8 cellular contexts compared by ENCODE assay signal in the genomic region with DNA sequence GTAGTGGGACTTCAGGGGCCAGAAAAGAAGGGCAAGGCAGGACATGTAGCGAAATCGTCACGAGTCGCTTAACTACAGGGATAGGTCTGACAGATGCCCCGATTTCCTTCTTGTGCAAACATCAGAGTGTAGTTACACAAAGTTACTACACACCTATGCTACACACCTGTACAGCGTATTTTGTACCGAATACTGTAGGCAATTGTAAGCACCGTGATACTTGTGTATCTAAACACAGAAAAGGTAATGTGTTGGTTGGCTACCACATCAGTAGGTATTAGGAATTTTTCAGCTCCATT.
DNase-seq lines count a peak whose midpoint lies in the region; ATAC-seq and TF ChIP-seq lines count a peak whose summit lies in the region.

No MANE protein-coding gene starts in this region.

- H3K36me3 ChIP-seq in muscle layer of colon (ENCODE audit: insufficient read depth, low read length) = no peaks in the 10 kb centered on the region

- CTCF ChIA-PET in AG04449 (lab: Yijun Ruan, JAX) = interaction anchor here (1.1 to 3.6 kb wide), 10 partner anchors 9 to 557 kb away, joined by 3 to 17 read pairs (median 5); no protein-coding TSS in a partner anchor

- H3K27me3 ChIP-seq in HL-60 (ENCODE audit: insufficient read depth, poor library complexity, severe bottlenecking) = no peaks in the 10 kb centered on the region
- no peaks in the 10 kb centered on the region for H3K27me3 ChIP-seq in muscle layer of colon (ENCODE audit: control insufficient read depth in 1 of 2, insufficient read depth in 2 of 2, low read length in 2 of 2)

- DNase-seq in AG04449 (ENCODE audit: low read depth, low spot score) (no peak), HL-60 (ENCODE audit: low read depth in 1 of 2, low spot score in 1 of 2) (no peak), cardiac fibroblast (ENCODE audit: low read depth in 2 of 2) (peak in 1 of 2 donors; percentile 39), NCI-H226 (no peak), NCI-H187 (lab: John Stamatoyannopoulos, UW) (no peak), NK-92 (lab: John Stamatoyannopoulos, UW; ENCODE audit: unreplicated experiment) (no peak)

- TF ChIP-seq CTCF in AG04449 (IDR thresholded peaks at IDR 0.05; ENCODE audit: insufficient read depth, low read length, missing control alignments) = no peak
- TF ChIP-seq CTCF in HL-60 (IDR thresholded peaks at IDR 0.05; ENCODE audit: insufficient read depth, low read length) = no peak
- no peak for TF ChIP-seq CTCF in cardiac fibroblast (IDR thresholded peaks at IDR 0.05; ENCODE audit: low read depth, low read length)

- H3K27ac ChIP-seq in HL-60 (replicated peaks) = peak overlapping the region; percentile 83
- peak overlapping the region; percentile 74 for H3K27ac ChIP-seq in muscle layer of colon (ENCODE audit: low read depth, low read length)

- peaks cover 5% of the 10 kb centered on the region for H3K4me1 ChIP-seq in muscle layer of colon (ENCODE audit: insufficient read depth, low read length)

- H3K9me3 ChIP-seq in muscle layer of colon (ENCODE audit: low read length) = no peaks in the 10 kb centered on the region

- peak overlapping the region; percentile 76 for H3K9ac ChIP-seq in muscle layer of colon (ENCODE audit: low read length)

- H3K4me3 ChIP-seq in AG04449 (ENCODE audit: low read depth, low read length) (peak overlapping the region; percentile 78), HL-60 (replicated peaks; ENCODE audit: insufficient read depth, low read length) (peak overlapping the region; percentile 32), cardiac fibroblast (replicated peaks in 1 of 2; ENCODE audit: low read depth in 2 of 2, low read length in 2 of 2) (peak overlapping the region; percentile 66 to 74), muscle layer of colon (ENCODE audit: low read depth in 1 of 2, low read length in 2 of 2) (peak overlapping the region; percentile 56 to 79)

- POLR2A ChIA-PET in AG04449 (lab: Yijun Ruan, JAX) = interaction anchor here (1.2 kb wide), 1 partner anchor 26 kb away, joined by 3 read pairs; no protein-coding TSS in a partner anchor

- no peak for ATAC-seq in GM21576 (IDR thresholded peaks at IDR 0.05; ENCODE audit: unreplicated experiment)
